In the genomic region with DNA sequence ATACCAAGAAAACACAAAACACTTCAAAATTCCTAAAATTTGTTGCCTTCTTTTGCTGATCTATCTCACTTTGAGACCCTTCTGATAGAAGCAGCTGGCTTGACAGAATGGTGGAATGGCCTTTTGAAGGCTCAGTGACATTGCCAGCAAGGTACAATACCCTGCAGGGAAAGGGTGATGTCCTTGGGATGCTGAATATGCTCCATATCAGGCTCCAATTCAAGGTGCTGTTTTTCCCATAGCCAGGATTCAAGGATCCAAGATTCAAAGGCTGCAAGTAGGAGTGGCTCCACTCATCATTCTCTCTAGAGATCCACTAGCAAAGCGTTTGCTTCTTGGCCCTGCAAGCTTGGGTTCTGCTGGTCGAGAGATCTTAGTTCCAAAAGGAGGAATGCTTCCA, we compare ENCODE assay signal across 8 cellular contexts.
"Had no signal": no experiment of that assay in that cellular context is flagged by ENCODE, and none has a peak within 500 bp of the region (broad histone marks: within the 10 kb centered on the region; RNA-seq: fewer than 3 reads in every experiment).

No MANE protein-coding gene starts in this region.

- H3K9me3 ChIP-seq: HAP-1 had no signal

- H3K4me1 ChIP-seq: HAP-1 had no signal

- DNase-seq: HFFc6, KBM-7 had no signal

- H3K9me3 Mint-ChIP-seq: GM23338, HFFc6, IgD-negative memory B cell had no signal

- ATAC-seq: GM23338, HCT116, HepG2 had no signal

- H3K4me3 Mint-ChIP-seq: GM23338, HFFc6, IgD-negative memory B cell had no signal

- H3K4me3 ChIP-seq: GM23338, HAP-1 had no signal

- H3K27me3 Mint-ChIP-seq: IgD-negative memory B cell had no signal

- H3K4me2 ChIP-seq: GM23338 had no signal

- H3K27ac Mint-ChIP-seq: GM23338, HFFc6 had no signal

- H2AFZ ChIP-seq: GM23338 had no signal

- H3K27ac ChIP-seq: HL-60 had no signal
